In genomic region chr2:63364866-63365265, GRCh38 we compare ENCODE assay signal across 21 cellular contexts.
DNase-seq lines count a peak whose midpoint lies in the region; ATAC-seq, FAIRE-seq and TF ChIP-seq lines count a peak whose summit lies in the region.
"Had no signal": no experiment of that assay in that cellular context is flagged by ENCODE, and none has a peak within 500 bp of the region (broad histone marks: within the 10 kb centered on the region; RNA-seq: fewer than 3 reads in every experiment).

No MANE protein-coding gene starts in this region.

- no peak overlapping the region for H3K4me2 ChIP-seq in endothelial cell of umbilical vein (ENCODE audit: insufficient read depth, low read length)

- H4K20me1 ChIP-seq in endothelial cell of umbilical vein (replicated peaks; ENCODE audit: control insufficient read depth, extremely low read depth, insufficient read depth, low read length): no peaks in the 10 kb centered on the region

- no peaks in the 10 kb centered on the region for H3K4me1 ChIP-seq in endothelial cell of umbilical vein (ENCODE audit: control insufficient read depth, extremely low read depth, insufficient read depth, low read length)
- H3K4me1 ChIP-seq: breast epithelium, Caco-2, parathyroid adenoma, vagina had no signal

- H2AFZ ChIP-seq in endothelial cell of umbilical vein (ENCODE audit: low read depth, low read length): no peak overlapping the region
- H2AFZ ChIP-seq: parathyroid adenoma had no signal

- intact Hi-C loops in endothelial cell of umbilical vein (cut with micrococcal nuclease): no loop called here
- intact Hi-C loops in left cardiac atrium (cut with DNase I): no loop called here

- dilution Hi-C loops in endothelial cell of umbilical vein (cut with MboI; ENCODE audit: extremely low pct_ligation_motif_present, low sequenced_read_pairs): no loop called here

- no peaks in the 10 kb centered on the region for H3K27me3 ChIP-seq in endothelial cell of umbilical vein (ENCODE audit: control insufficient read depth in 2 of 2, insufficient read depth in 2 of 2, low read length in 2 of 2)
- H3K27me3 ChIP-seq: breast epithelium, vagina had no signal

- DNase-seq in DMS79 (lab: John Stamatoyannopoulos, UW) (peak; percentile 34), NCI-H146 treated with DMSO at 0.1 percent for 48 hours (lab: John Stamatoyannopoulos, UW; ENCODE audit: unreplicated experiment) (peak; percentile 88), NCI-H526 (lab: John Stamatoyannopoulos, UW) (peak; percentile 43 to 75), endothelial cell of umbilical vein (ENCODE audit: low read depth, low spot score) (peak; percentile 3), GM20000 (ENCODE audit: low spot score) (no peak), left cardiac atrium (no peak), GM19239 (ENCODE audit: insufficient read length, low spot score) (no peak)
- DNase-seq in activated CD8-positive, alpha-beta memory T cell treated with anti-CD3 and anti-CD28 coated beads, Interleukin-2, amount 50 U/mL, for 4 hours: no peak
- DNase-seq: activated naive CD8-positive, alpha-beta T cell treated with anti-CD3 and anti-CD28 coated beads, Interleukin-2, amount 50 U/mL, for 24 hours; Caco-2; GF-D8; GOT3; naive B cell; NCI-H187 treated with DMSO at 0.1 percent for 48 hours had no signal

- CTCF ChIA-PET in endothelial cell of umbilical vein (lab: Charles Lee): no interaction called here

- no peak overlapping the region for H3K27ac ChIP-seq in endothelial cell of umbilical vein (ENCODE audit: insufficient read depth, low read depth, low read length)
- H3K27ac ChIP-seq: breast epithelium, HL-60, parathyroid adenoma, vagina had no signal

- no peak overlapping the region for H3K9ac ChIP-seq in endothelial cell of umbilical vein (replicated peaks; ENCODE audit: extremely low read depth, insufficient read depth, low read length)
- H3K9ac ChIP-seq: parathyroid adenoma had no signal

- H3K79me2 ChIP-seq in endothelial cell of umbilical vein (ENCODE audit: control insufficient read depth, insufficient read depth, low read length): no peaks in the 10 kb centered on the region
- H3K79me2 ChIP-seq: parathyroid adenoma had no signal

- ATAC-seq in left cardiac atrium: no peak
- ATAC-seq: activated naive CD8-positive, alpha-beta T cell treated with anti-CD3 and anti-CD28 coated beads, Interleukin-2, amount 50 U/mL, for 24 hours; activated T-helper 17 cell treated with anti-CD3 and anti-CD28 coated beads, Interleukin-2, amount 50 U/mL, for 72 hours; Right ventricle myocardium inferior had no signal

- H3K36me3 ChIP-seq in endothelial cell of umbilical vein (ENCODE audit: control insufficient read depth in 2 of 2, extremely low read depth in 1 of 2, insufficient read depth in 2 of 2, low read length in 2 of 2): no peaks in the 10 kb centered on the region
- H3K36me3 ChIP-seq: breast epithelium, vagina had no signal

- TF ChIP-seq POLR2A in endothelial cell of umbilical vein (IDR thresholded peaks at IDR 0.05; ENCODE audit: low read depth, low read length): no peak

- POLR2A ChIA-PET in endothelial cell of umbilical vein (lab: Charles Lee): no interaction called here

- H3K9me1 ChIP-seq in endothelial cell of umbilical vein (replicated peaks; ENCODE audit: control insufficient read depth, extremely low read depth, insufficient read depth, low read length): no peaks in the 10 kb centered on the region

- no peaks in the 10 kb centered on the region for H3K9me3 ChIP-seq in endothelial cell of umbilical vein (replicated peaks; ENCODE audit: control insufficient read depth, insufficient read depth, low read length)
- H3K9me3 ChIP-seq: breast epithelium, Caco-2, vagina had no signal

- no TSS peak for BruUV-seq in endothelial cell of umbilical vein (replicated peaks; lab: Mats Ljungman, UMichigan)

- H3K4me3 ChIP-seq in endothelial cell of umbilical vein (replicated peaks in 1 of 3; ENCODE audit: insufficient read depth in 1 of 3, low read depth in 1 of 3, low read length in 3 of 3): no peak overlapping the region
- H3K4me3 ChIP-seq: breast epithelium, lung, vagina had no signal

- no peak for FAIRE-seq in endothelial cell of umbilical vein (lab: Jason Lieb, UNC)
- FAIRE-seq in GM19239 (lab: Jason Lieb, UNC): no peak

- TF ChIP-seq CTCF in endothelial cell of umbilical vein (IDR thresholded peaks at IDR 0.05; ENCODE audit: extremely low read depth in 1 of 2, insufficient read depth in 1 of 2, low read depth in 1 of 2, low read length in 2 of 2): no peak
- no peak for TF ChIP-seq CTCF in GM20000 (IDR thresholded peaks at IDR 0.05; ENCODE audit: extremely low read depth, missing control alignments)

TF ChIP-seq in endothelial cell of umbilical vein, 7 proteins besides CTCF, POLR2A, EP300 and RAD21:
- TF ChIP-seq MYC (IDR thresholded peaks at IDR 0.05; ENCODE audit: low read depth, low read length) (no peak), MAX (IDR thresholded peaks at IDR 0.05; ENCODE audit: insufficient read depth, insufficient read length) (no peak), EZH2 (IDR thresholded peaks at IDR 0.05; ENCODE audit: borderline replicate concordance, low read depth, low read length, severe bottlenecking) (no peak)

Comparison
In these comparisons a context has a peak if more than half of its experiments do, and no peak if none do; other contexts are left out.
1. DNase-seq: peak in DMS79 (single experiment), NCI-H146 treated with DMSO at 0.1 percent for 48 hours (single experiment), NCI-H526 (2 of 2) and endothelial cell of umbilical vein (single experiment); none in GM20000 (single experiment), left cardiac atrium (single experiment), activated CD8-positive, alpha-beta memory T cell treated with anti-CD3 and anti-CD28 coated beads, Interleukin-2, amount 50 U/mL, for 4 hours (single experiment) and GM19239 (single experiment).